5 cellular contexts compared by ENCODE assay signal in the genomic region with DNA sequence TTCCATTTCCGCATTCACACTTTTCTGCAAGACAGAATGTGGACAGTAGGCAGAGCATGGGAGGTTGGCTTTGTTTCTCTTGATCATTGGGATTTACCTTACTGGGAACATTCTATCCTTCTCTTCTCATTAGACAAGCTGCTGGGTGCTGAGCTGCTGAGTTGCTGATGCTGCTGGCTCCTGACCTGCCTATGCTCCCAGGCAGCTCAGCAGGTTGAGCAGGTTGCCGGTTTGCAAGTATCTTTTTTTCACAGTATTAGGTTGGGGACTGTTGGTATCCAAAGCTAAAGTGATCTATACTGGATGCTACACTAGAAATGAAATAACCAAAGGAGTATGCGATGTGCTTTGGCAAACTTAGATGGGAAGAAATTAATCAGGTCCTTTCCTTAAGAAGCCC. TPM values are rescaled to one million over a fixed set of nuclear protein-coding genes. Genes with fewer than 3 reads are reported as not detected.
"Had no signal": no experiment of that assay in that cellular context is flagged by ENCODE, and none has a peak within 500 bp of the region (broad histone marks: within the 10 kb centered on the region; RNA-seq: fewer than 3 reads in every experiment).

No MANE protein-coding gene starts in this region.

- H3K4me2 ChIP-seq: GM23338 had no signal

- H3K4me3 ChIP-seq: GM23338 had no signal

- H2AFZ ChIP-seq: GM23338 had no signal

- ATAC-seq: GM23338 had no signal

- DNase-seq: H9, HCEC 1CT, IMR-90 had no signal

RNA-seq across cellular contexts. Expression of a gene that starts 23.7 kb away (rescaled TPM):
- total RNA-seq: GM23338, H1, H9 had no signal
- polyA plus RNA-seq: GM23338 had no signal
